21 cellular contexts compared by ENCODE assay signal in the genomic region with DNA sequence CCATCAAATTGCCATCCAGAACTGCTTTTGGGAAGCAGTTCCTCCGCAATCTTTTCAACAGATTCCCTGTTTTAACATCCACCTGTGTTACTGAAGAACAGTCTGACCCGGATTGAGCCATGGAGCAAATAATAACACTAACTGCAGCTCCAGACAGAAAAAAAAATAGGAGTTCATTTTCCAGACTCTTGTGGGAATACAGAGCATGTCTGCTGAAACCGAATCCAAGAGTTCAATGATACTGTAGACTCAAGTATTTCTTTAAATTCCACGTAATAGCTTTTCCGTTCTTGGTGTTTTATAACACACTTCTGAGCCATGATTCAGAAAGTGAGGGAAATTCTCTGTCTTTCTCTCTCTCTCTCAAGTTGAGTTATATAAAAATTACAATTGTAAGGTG.
DNase-seq lines count a peak whose midpoint lies in the region; ATAC-seq, FAIRE-seq and TF ChIP-seq lines count a peak whose summit lies in the region.
"Had no signal": no experiment of that assay in that cellular context is flagged by ENCODE, and none has a peak within 500 bp of the region (broad histone marks: within the 10 kb centered on the region; RNA-seq: fewer than 3 reads in every experiment).

No MANE protein-coding gene starts in this region.

- H3K36me3 ChIP-seq in astrocyte (ENCODE audit: insufficient read depth, low read length) (peaks cover 5% of the 10 kb centered on the region), heart left ventricle (no peaks in the 10 kb centered on the region), aorta (ENCODE audit: control insufficient read depth in 1 of 2, insufficient read depth in 2 of 2, low read length in 1 of 2) (no peaks in the 10 kb centered on the region), ovary (no peaks in the 10 kb centered on the region)

- H3K9ac ChIP-seq in astrocyte (ENCODE audit: low read length), result no peak overlapping the region

- no peaks in the 10 kb centered on the region for H3K27me3 Mint-ChIP-seq in astrocyte (ENCODE audit: low read depth, unreplicated experiment)
- H3K27me3 Mint-ChIP-seq in osteocyte (ENCODE audit: unreplicated experiment), result no peaks in the 10 kb centered on the region
- H3K27me3 Mint-ChIP-seq: activated T-cell treated with anti-CD3 and anti-CD28 coated beads, Interleukin-2, amount 50 U/mL, for 24 hours; CD4-positive, alpha-beta T cell had no signal

- TF ChIP-seq POLR2A in heart left ventricle (IDR thresholded peaks at IDR 0.05) (no peak), ovary (IDR thresholded peaks at IDR 0.05) (no peak)

- H3K4me2 ChIP-seq in astrocyte (ENCODE audit: low read length), result no peak overlapping the region

- H3K9me3 Mint-ChIP-seq in astrocyte (ENCODE audit: unreplicated experiment) (no peaks in the 10 kb centered on the region), osteocyte (ENCODE audit: unreplicated experiment) (no peaks in the 10 kb centered on the region)
- H3K9me3 Mint-ChIP-seq: activated T-cell treated with anti-CD3 and anti-CD28 coated beads, Interleukin-2, amount 50 U/mL, for 24 hours; CD4-positive, alpha-beta T cell; nephron progenitor cell had no signal

- H3K9me3 ChIP-seq in astrocyte (ENCODE audit: insufficient read depth, low read depth, low read length) (no peaks in the 10 kb centered on the region), heart left ventricle (no peaks in the 10 kb centered on the region), aorta (ENCODE audit: control insufficient read depth, low read length) (no peaks in the 10 kb centered on the region), ovary (no peaks in the 10 kb centered on the region)

- H3K4me1 ChIP-seq in astrocyte (ENCODE audit: insufficient read depth, low read length) (peaks cover 19% of the 10 kb centered on the region), heart left ventricle (peaks cover 0 to 37% (median 8%) of the 10 kb centered on the region in 12 donors), aorta (ENCODE audit: control insufficient read depth in 1 of 2, insufficient read depth in 2 of 2, low read length in 2 of 2) (peaks cover 7 to 13% of the 10 kb centered on the region in 2 donors), ovary (ENCODE audit: insufficient read depth) (peaks cover 4% of the 10 kb centered on the region)

- TF ChIP-seq CTCF in astrocyte (IDR thresholded peaks at IDR 0.05; ENCODE audit: insufficient read depth, low read depth, low read length) (no peak), heart left ventricle (IDR thresholded peaks at IDR 0.05) (no peak), osteocyte (IDR thresholded peaks at IDR 0.05) (no peak), ovary (IDR thresholded peaks at IDR 0.05) (no peak)

- DNase-seq in astrocyte (ENCODE audit: low read depth) (peak; percentile 58), heart left ventricle (no peak), osteocyte (ENCODE audit: extremely low spot score, unreplicated experiment) (no peak), aorta (no peak), ovary (no peak), ecto neural progenitor cell (ENCODE audit: low spot score) (no peak)
- DNase-seq: activated CD4-positive, alpha-beta T cell treated with anti-CD3 and anti-CD28 coated beads for 4 hours; activated naive CD4-positive, alpha-beta T cell; activated T-cell treated with anti-CD3 and anti-CD28 coated beads, Interleukin-2, amount 50 U/mL, for 24 hours; CD4-positive, alpha-beta T cell; foreskin fibroblast; NCI-H1105; NCI-H2029 treated with DMSO at 0.1 percent for 48 hours; NCI-H226; nephron progenitor cell; posterior cingulate gyrus; RPMI8226; T-helper 2 cell had no signal

- ATAC-seq in heart left ventricle (peak; percentile 32 to 83 (median 64)), aorta (ENCODE audit: low FRiP score) (no peak), GM18870 (IDR thresholded peaks at IDR 0.05; ENCODE audit: unreplicated experiment) (no peak)

- WGBS in heart left ventricle, 4 donors, result 70 to 79% (median 77%) methylated on average over 5 of the region's 5 CpGs
- 4 to 7% methylated on average over 5 of the region's 5 CpGs for WGBS in aorta, 2 donors
- WGBS in ovary, 3 donors, result 32 to 35% (median 33%) methylated on average over 5 of the region's 5 CpGs

- H3K27ac ChIP-seq in astrocyte (ENCODE audit: low read depth, low read length), result no peak overlapping the region
- H3K27ac ChIP-seq in heart left ventricle, result peak overlapping the region in 7 of 12 donors; percentile 41 to 80 (median 53)
- H3K27ac ChIP-seq in aorta (ENCODE audit: low read depth in 1 of 2, low read length in 2 of 2), result peak overlapping the region; percentile 86 to 87
- no peak overlapping the region for H3K27ac ChIP-seq in ovary
- H3K27ac ChIP-seq: SK-N-MC had no signal

- no peak for TF ChIP-seq EP300 in ovary (IDR thresholded peaks at IDR 0.05)

- H3K4me3 Mint-ChIP-seq in astrocyte (ENCODE audit: unreplicated experiment), result no peak overlapping the region
- peak overlapping the region; percentile 51 for H3K4me3 Mint-ChIP-seq in osteocyte (ENCODE audit: unreplicated experiment)
- H3K4me3 Mint-ChIP-seq: activated T-cell treated with anti-CD3 and anti-CD28 coated beads, Interleukin-2, amount 50 U/mL, for 24 hours; CD4-positive, alpha-beta T cell; nephron progenitor cell had no signal

- H3K4me1 Mint-ChIP-seq in astrocyte (ENCODE audit: low read depth, unreplicated experiment), result peaks cover 45% of the 10 kb centered on the region
- peaks cover 73% of the 10 kb centered on the region for H3K4me1 Mint-ChIP-seq in osteocyte (ENCODE audit: unreplicated experiment)
- H3K4me1 Mint-ChIP-seq: nephron progenitor cell had no signal

- intact Hi-C loops in heart left ventricle (cut with DNase I) (loop anchor here in 5 of 10 donors (5.0 to 10.0 kb wide), 3 partner anchors 48 to 180 kb away; partner anchors contain the start of gene CCN1 (in 3 of the 5)), aorta (cut with DNase I) (loop anchor here (10.0 kb wide), 1 partner anchor 60 kb away; the partner anchor contains the start of gene DDAH1 (in 2 of the 2)), ovary (cut with DNase I) (no loop called here)

- peaks cover 67% of the 10 kb centered on the region for H3K79me2 ChIP-seq in astrocyte (ENCODE audit: insufficient read depth, low read length)

- H3K4me3 ChIP-seq in astrocyte (ENCODE audit: insufficient read depth, low read depth, low read length), result no peak overlapping the region
- peak overlapping the region in 5 of 12 donors; percentile 1 to 25 (median 11) for H3K4me3 ChIP-seq in heart left ventricle
- H3K4me3 ChIP-seq in aorta (ENCODE audit: low read length in 2 of 2), result no peak overlapping the region
- H3K4me3 ChIP-seq in ovary, result no peak overlapping the region
- H3K4me3 ChIP-seq: SK-N-MC, skin epidermis had no signal

- FAIRE-seq in astrocyte (lab: Jason Lieb, UNC), result no peak

- peak overlapping the region; percentile 62 for H3K27ac Mint-ChIP-seq in astrocyte (ENCODE audit: unreplicated experiment)
- H3K27ac Mint-ChIP-seq in osteocyte (ENCODE audit: unreplicated experiment), result peak overlapping the region; percentile 84
- H3K27ac Mint-ChIP-seq: activated T-cell treated with anti-CD3 and anti-CD28 coated beads, Interleukin-2, amount 50 U/mL, for 24 hours; CD4-positive, alpha-beta T cell; nephron progenitor cell had no signal

- no peaks in the 10 kb centered on the region for H4K20me1 ChIP-seq in astrocyte (ENCODE audit: insufficient read depth, low read length)

- H3K36me3 Mint-ChIP-seq in astrocyte (ENCODE audit: low read depth, unreplicated experiment) (peaks cover 4% of the 10 kb centered on the region), osteocyte (ENCODE audit: unreplicated experiment) (peaks cover 1% of the 10 kb centered on the region)

- H3K27me3 ChIP-seq in astrocyte (ENCODE audit: insufficient read depth, low read length) (no peaks in the 10 kb centered on the region), heart left ventricle (no peaks in the 10 kb centered on the region), aorta (ENCODE audit: control insufficient read depth in 1 of 2, insufficient read depth in 2 of 2, low read length in 1 of 2) (no peaks in the 10 kb centered on the region), ovary (no peaks in the 10 kb centered on the region)

- no peak overlapping the region for H2AFZ ChIP-seq in astrocyte (ENCODE audit: low read depth, low read length)

Comparison
In these comparisons a context has a peak if more than half of its experiments do, and no peak if none do; other contexts are left out.
1. H3K27ac ChIP-seq: peak in heart left ventricle (7 of 12) and aorta (2 of 2); none in astrocyte (single experiment) and ovary (0 of 2).
2. ATAC-seq: peak in heart left ventricle (4 of 4); none in aorta (single experiment) and GM18870 (single experiment).
3. intact Hi-C loops: an anchor here in aorta (10.0 kb wide); none called in ovary.